27 cellular contexts compared by ENCODE assay signal in the genomic region with DNA sequence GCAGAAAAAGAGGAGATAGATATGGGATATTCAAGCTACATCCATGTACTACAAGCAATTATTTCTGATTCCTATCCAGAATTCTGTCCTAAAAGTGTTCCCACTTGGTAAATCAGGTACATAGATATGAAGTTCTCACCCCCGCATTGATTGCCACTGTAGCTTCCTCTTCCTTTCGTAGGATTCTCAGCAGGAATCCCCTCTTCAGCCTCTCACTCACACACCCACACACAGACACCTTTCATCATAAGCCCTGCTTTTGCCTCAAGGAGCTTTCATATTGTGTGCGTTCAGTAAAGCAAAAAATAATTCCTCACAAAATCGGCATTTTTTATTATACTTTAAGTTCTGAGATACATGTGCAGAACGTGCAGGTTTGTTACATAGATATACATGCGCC.
"Had no signal": no experiment of that assay in that cellular context is flagged by ENCODE, and none has a peak within 500 bp of the region (broad histone marks: within the 10 kb centered on the region; RNA-seq: fewer than 3 reads in every experiment).

No MANE protein-coding gene starts in this region.

- H3K9me3 ChIP-seq: stomach, suprapubic skin, testis, thoracic aorta, thyroid gland, tibial artery, tibial nerve, transverse colon, upper lobe of left lung, upper lobe of right lung, uterus, vagina had no signal

- H3K4me3 ChIP-seq: stomach, suprapubic skin, testis, thoracic aorta, thyroid gland, tibial artery, tibial nerve, transverse colon, upper lobe of left lung, upper lobe of right lung, uterus, vagina had no signal

- H3K36me3 ChIP-seq: stomach, suprapubic skin, thoracic aorta, thyroid gland, tibial artery, tibial nerve, transverse colon, upper lobe of left lung, upper lobe of right lung, uterus, vagina had no signal

- DNase-seq: stimulated activated CD4-positive, alpha-beta T cell treated with anti-CD3 and anti-CD28 coated beads, Interleukin-2, amount 100 ng/mL, for 48 hours; stimulated activated CD4-positive, alpha-beta T cell treated with anti-CD3 and anti-CD28 coated beads, Interleukin-4, amount 100 ng/mL, for 1 hour; stimulated activated CD4-positive, alpha-beta T cell treated with anti-CD3 and anti-CD28 coated beads, Interleukin-4, amount 100 ng/mL, for 24 hours; stimulated activated CD4-positive, alpha-beta T cell treated with anti-CD3 and anti-CD28 coated beads, Interleukin-4, amount 100 ng/mL, for 4 hours; stimulated activated CD8-positive, alpha-beta memory T cell treated with anti-CD3 and anti-CD28 coated beads, Interleukin-4, amount 100 ng/mL, for 48 hours; stimulated activated naive B cell treated with anti-CD40 and anti-IgM and Interleukin-4, amounts not matched to agents 10 μg/mL and 1 μg/mL and 100 μg/mL, for 72 hours; stimulated activated naive CD4-positive, alpha-beta T cell; stimulated activated naive CD4-positive, alpha-beta T cell treated with Interleukin-2 at 50 U/mL for 16 hours; stimulated activated naive CD8-positive, alpha-beta T cell treated with anti-CD3 and anti-CD28 coated beads, Interleukin-15, amount 100 ng/mL, for 72 hours; stimulated activated naive CD8-positive, alpha-beta T cell treated with anti-CD3 and anti-CD28 coated beads, Interleukin-15, Interleukin-2, amounts not matched to agents 100 U/mL and 50 U/mL, for 24 hours; stomach; substantia nigra; testis; thyroid gland; tibial artery; transverse colon; trophoblast cell; upper lobe of left lung; upper lobe of right lung; uterus had no signal

- FAIRE-seq: urothelium cell line had no signal

- H3K4me1 ChIP-seq: stomach, suprapubic skin, testis, thyroid gland, tibial artery, tibial nerve, transverse colon, upper lobe of left lung, upper lobe of right lung, uterus, vagina had no signal

- H3K27me3 ChIP-seq: stomach, suprapubic skin, testis, thyroid gland, tibial artery, tibial nerve, transverse colon, upper lobe of left lung, upper lobe of right lung, uterus, vagina had no signal

- H3K27ac ChIP-seq: stomach, suprapubic skin, testis, thoracic aorta, thyroid gland, tibial artery, tibial nerve, transverse colon, upper lobe of left lung, upper lobe of right lung, uterus, vagina had no signal

- ATAC-seq: stimulated activated effector memory CD8-positive, alpha-beta T cell treated with anti-CD3 and anti-CD28 coated beads, Interleukin-12 subunit alpha, Interleukin-12 subunit beta, amount 100 ng/mL, for 72 hours; stimulated activated memory B cell treated with anti-CD40 and anti-IgM and Interleukin-4, amounts not matched to agents 10 μg/mL and 1 μg/mL and 100 μg/mL, for 72 hours; stimulated activated naive B cell treated with anti-CD40 and anti-IgM and Interleukin-4, amounts not matched to agents 10 μg/mL and 1 μg/mL and 100 μg/mL, for 72 hours; stimulated activated naive CD8-positive, alpha-beta T cell treated with anti-CD3 and anti-CD28 coated beads, Interleukin-15, amount 100 ng/mL, for 72 hours; stimulated activated naive CD8-positive, alpha-beta T cell treated with anti-CD3 and anti-CD28 coated beads, Interleukin-15, Interleukin-2, amounts not matched to agents 100 U/mL and 50 U/mL, for 24 hours; upper lobe of right lung had no signal
